In the genomic region with DNA sequence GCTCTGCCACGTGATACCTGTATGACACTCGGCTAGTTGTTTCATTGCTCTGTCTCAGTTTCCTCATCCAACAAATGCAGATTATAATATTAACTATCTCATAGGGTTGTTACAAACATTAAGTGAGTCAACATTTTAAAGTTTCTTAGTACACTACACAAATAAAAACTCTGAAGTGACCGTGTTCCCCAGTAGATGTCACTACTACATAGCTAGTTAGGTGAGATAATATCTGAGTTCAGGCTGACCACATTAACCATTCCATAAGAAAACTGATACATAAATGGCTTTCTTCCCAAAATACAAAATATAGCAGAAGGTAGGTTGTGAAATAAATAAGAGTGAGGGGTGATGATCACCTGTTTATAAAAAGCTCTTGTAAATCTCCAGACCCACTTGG, we compare ENCODE assay signal across 9 cellular contexts.
A peak's percentile ranks its signal among the peaks of the same experiment; 100 is the strongest.
DNase-seq lines count a peak whose midpoint lies in the region; ATAC-seq and TF ChIP-seq lines count a peak whose summit lies in the region.
"Had no signal": no experiment of that assay in that cellular context is flagged by ENCODE, and none has a peak within 500 bp of the region (broad histone marks: within the 10 kb centered on the region; RNA-seq: fewer than 3 reads in every experiment).

No MANE protein-coding gene starts in this region.

- TF ChIP-seq CTCF in HEK293 (tag by site-specific recombination; IDR thresholded peaks at IDR 0.05) = no peak

- no peak overlapping the region for H3K4me3 ChIP-seq in HEK293 (ENCODE audit: low read depth, low read length)
- H3K4me3 ChIP-seq: SJCRH30 had no signal

- ATAC-seq in HG02623 (IDR thresholded peaks at IDR 0.05; ENCODE audit: unreplicated experiment) (no peak), GM19328 (IDR thresholded peaks at IDR 0.05; ENCODE audit: unreplicated experiment) (no peak)

- H3K4me1 ChIP-seq in HEK293 (ENCODE audit: control insufficient read depth, insufficient read depth, low read length) = no peaks in the 10 kb centered on the region
- H3K4me1 ChIP-seq: SJCRH30 had no signal

- no peaks in the 10 kb centered on the region for H3K36me3 ChIP-seq in HEK293 (ENCODE audit: control insufficient read depth in 2 of 2, insufficient read depth in 1 of 2, low read length in 2 of 2)
- H3K36me3 ChIP-seq: SJCRH30 had no signal

- H3K9me3 ChIP-seq in HEK293 (ENCODE audit: control insufficient read depth, insufficient read depth, low read depth, low read length) = no peaks in the 10 kb centered on the region
- H3K9me3 ChIP-seq: SJCRH30 had no signal

- peak; percentile 24 for DNase-seq in AG08396 (ENCODE audit: low spot score)
- peak; percentile 41 for DNase-seq in RKO (ENCODE audit: low spot score)
- peak; percentile 8 for DNase-seq in foreskin melanocyte
- DNase-seq in NCI-H226 = no peak
- no peak for DNase-seq in middle frontal gyrus (ENCODE audit: extremely low spot score, low spot score)

- no peak overlapping the region for H3K27ac ChIP-seq in HEK293 (ENCODE audit: extremely low read depth, low read depth, low read length)
- H3K27ac ChIP-seq: SJCRH30 had no signal

- CTCF ChIA-PET in HEK293 (lab: Yijun Ruan, JAX) = interaction anchor here (0.6 to 1.4 kb wide), 11 partner anchors 22 to 1619 kb away, joined by 3 to 9 read pairs (median 3); no protein-coding TSS in a partner anchor

- POLR2A ChIA-PET in HEK293 (lab: Yijun Ruan, JAX) = no interaction called here

TF ChIP-seq in HEK293, 187 proteins besides CTCF, POLR2A, EP300 and RAD21:
- TF ChIP-seq ZNF654 (tag by site-specific recombination; IDR thresholded peaks at IDR 0.05; ENCODE audit: low read depth) = peak; percentile 47
- TF ChIP-seq, protein P1, sequence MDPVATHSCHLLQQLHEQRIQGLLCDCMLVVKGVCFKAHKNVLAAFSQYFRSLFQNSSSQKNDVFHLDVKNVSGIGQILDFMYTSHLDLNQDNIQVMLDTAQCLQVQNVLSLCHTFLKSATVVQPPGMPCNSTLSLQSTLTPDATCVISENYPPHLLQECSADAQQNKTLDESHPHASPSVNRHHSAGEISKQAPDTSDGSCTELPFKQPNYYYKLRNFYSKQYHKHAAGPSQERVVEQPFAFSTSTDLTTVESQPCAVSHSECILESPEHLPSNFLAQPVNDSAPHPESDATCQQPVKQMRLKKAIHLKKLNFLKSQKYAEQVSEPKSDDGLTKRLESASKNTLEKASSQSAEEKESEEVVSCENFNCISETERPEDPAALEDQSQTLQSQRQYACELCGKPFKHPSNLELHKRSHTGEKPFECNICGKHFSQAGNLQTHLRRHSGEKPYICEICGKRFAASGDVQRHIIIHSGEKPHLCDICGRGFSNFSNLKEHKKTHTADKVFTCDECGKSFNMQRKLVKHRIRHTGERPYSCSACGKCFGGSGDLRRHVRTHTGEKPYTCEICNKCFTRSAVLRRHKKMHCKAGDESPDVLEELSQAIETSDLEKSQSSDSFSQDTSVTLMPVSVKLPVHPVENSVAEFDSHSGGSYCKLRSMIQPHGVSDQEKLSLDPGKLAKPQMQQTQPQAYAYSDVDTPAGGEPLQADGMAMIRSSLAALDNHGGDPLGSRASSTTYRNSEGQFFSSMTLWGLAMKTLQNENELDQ (tag by site-specific recombination; IDR thresholded peaks at IDR 0.05; ENCODE audit: low read depth) = no peak
- no peak for TF ChIP-seq ZNF404 (tag by site-specific recombination; IDR thresholded peaks at IDR 0.05)
- no peak for TF ChIP-seq ZNF37A (tag by site-specific recombination; IDR thresholded peaks at IDR 0.05)
- TF ChIP-seq, protein P2, sequence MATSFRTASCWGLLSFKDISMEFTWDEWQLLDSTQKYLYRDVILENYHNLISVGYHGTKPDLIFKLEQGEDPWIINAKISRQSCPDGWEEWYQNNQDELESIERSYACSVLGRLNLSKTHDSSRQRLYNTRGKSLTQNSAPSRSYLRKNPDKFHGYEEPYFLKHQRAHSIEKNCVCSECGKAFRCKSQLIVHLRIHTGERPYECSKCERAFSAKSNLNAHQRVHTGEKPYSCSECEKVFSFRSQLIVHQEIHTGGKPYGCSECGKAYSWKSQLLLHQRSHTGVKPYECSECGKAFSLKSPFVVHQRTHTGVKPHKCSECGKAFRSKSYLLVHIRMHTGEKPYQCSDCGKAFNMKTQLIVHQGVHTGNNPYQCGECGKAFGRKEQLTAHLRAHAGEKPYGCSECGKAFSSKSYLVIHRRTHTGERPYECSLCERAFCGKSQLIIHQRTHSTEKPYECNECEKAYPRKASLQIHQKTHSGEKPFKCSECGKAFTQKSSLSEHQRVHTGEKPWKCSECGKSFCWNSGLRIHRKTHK (tag by site-specific recombination; IDR thresholded peaks at IDR 0.05) = no peak
- TF ChIP-seq, protein P3, sequence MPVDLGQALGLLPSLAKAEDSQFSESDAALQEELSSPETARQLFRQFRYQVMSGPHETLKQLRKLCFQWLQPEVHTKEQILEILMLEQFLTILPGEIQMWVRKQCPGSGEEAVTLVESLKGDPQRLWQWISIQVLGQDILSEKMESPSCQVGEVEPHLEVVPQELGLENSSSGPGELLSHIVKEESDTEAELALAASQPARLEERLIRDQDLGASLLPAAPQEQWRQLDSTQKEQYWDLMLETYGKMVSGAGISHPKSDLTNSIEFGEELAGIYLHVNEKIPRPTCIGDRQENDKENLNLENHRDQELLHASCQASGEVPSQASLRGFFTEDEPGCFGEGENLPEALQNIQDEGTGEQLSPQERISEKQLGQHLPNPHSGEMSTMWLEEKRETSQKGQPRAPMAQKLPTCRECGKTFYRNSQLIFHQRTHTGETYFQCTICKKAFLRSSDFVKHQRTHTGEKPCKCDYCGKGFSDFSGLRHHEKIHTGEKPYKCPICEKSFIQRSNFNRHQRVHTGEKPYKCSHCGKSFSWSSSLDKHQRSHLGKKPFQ (tag by site-specific recombination; IDR thresholded peaks at IDR 0.05) = no peak
- TF ChIP-seq ZNF701 (tag by site-specific recombination; IDR thresholded peaks at IDR 0.05) = no peak
- TF ChIP-seq, protein P4, sequence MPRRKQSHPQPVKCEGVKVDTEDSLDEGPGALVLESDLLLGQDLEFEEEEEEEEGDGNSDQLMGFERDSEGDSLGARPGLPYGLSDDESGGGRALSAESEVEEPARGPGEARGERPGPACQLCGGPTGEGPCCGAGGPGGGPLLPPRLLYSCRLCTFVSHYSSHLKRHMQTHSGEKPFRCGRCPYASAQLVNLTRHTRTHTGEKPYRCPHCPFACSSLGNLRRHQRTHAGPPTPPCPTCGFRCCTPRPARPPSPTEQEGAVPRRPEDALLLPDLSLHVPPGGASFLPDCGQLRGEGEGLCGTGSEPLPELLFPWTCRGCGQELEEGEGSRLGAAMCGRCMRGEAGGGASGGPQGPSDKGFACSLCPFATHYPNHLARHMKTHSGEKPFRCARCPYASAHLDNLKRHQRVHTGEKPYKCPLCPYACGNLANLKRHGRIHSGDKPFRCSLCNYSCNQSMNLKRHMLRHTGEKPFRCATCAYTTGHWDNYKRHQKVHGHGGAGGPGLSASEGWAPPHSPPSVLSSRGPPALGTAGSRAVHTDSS (tag by site-specific recombination; IDR thresholded peaks at IDR 0.05) = no peak

Comparison
In these comparisons a context has a peak if more than half of its experiments do, and no peak if none do; other contexts are left out.
1. DNase-seq: peak in AG08396 (single experiment), RKO (single experiment) and foreskin melanocyte (single experiment); none in NCI-H226 (single experiment) and middle frontal gyrus (single experiment).